In the genomic region with DNA sequence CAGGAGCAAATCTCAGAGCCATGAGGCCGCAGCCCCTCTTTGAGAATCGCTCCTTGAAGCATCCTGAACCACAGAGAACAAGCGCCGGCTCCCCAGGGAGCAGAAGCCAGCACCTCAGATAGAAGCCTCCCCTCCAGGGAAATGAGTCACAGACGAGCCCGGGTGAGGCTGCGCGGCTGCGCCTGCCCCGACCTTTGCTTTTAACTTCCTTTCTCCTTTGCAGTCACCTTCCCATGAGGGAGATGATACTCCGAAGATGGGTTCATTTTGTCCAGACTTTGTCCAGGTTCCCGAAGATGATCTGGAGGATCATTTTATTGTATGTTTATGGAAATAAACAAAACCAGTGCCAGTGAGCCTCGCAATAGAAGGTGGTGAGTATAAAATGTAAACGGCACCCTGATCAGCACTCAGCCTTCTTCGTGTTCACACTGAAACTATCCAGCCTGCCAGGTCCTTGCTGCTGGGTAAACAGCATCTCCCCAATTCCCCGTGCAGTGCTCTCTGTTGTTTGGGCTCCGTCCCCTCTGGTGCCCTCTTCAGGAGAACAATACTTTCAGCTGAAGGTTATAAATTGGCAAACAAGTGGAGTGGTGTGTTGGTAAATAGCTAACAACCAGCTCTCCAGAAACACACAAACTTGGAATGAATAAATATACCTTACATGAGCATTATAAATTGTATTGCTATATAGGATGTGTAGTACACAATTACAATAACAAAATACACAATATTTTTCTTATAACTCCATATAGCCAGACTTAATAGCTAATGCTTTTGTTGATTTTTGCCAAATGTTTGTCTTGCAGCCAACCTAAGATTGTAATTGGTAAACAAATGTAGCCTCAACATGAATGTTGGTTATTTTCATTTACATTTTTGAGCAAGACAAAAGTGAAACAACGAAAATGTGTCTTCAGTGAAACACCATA, we compare ENCODE assay signal across 8 cellular contexts. TPM values are rescaled to one million over a fixed set of nuclear protein-coding genes. Genes with fewer than 3 reads are reported as not detected.
A peak's percentile ranks its signal among the peaks of the same experiment; 100 is the strongest.
DNase-seq lines count a peak whose midpoint lies in the region; ATAC-seq and TF ChIP-seq lines count a peak whose summit lies in the region.

No MANE protein-coding gene starts in this region.

- H3K9me2 ChIP-seq in Karpas-422 (replicated peaks; ENCODE audit: insufficient read depth, low read length) = no peaks in the 10 kb centered on the region

- intact Hi-C loops in posterior cingulate gyrus (cut with DNase I) = loop anchor here (2.0 kb wide), 1 partner anchor 298 kb away; no protein-coding TSS in a partner anchor

- DNase-seq in GM04504 (ENCODE audit: low read depth) = peak; percentile 68
- DNase-seq in H4 (ENCODE audit: low spot score) = peak; percentile 60
- DNase-seq in Karpas-422 = peak; percentile 92
- DNase-seq in RWPE2 (ENCODE audit: low spot score) = no peak
- DNase-seq in cardiac muscle cell (ENCODE audit: low read depth in 1 of 2, low spot score in 1 of 2) = peak; percentile 56 to 89
- peak in 9 of 10 donors; percentile 32 to 93 (median 63) for DNase-seq in posterior cingulate gyrus
- no peak for DNase-seq in NK-92 (lab: John Stamatoyannopoulos, UW; ENCODE audit: unreplicated experiment)

- H3K9ac ChIP-seq in Karpas-422 (ENCODE audit: low read length) = peak overlapping the region; percentile 63

- peak overlapping the region; percentile 59 for H3K4me3 ChIP-seq in Karpas-422 (ENCODE audit: low read length)
- peak overlapping the region; percentile 23 for H3K4me3 ChIP-seq in RWPE2 (ENCODE audit: severe bottlenecking)
- peak overlapping the region; percentile 4 for H3K4me3 ChIP-seq in cardiac muscle cell

- peak overlapping the region; percentile 84 for H3K4me3 Mint-ChIP-seq in activated naive CD8-positive, alpha-beta T cell

- H3K36me3 ChIP-seq in Karpas-422 (ENCODE audit: insufficient read depth, low read length) (no peaks in the 10 kb centered on the region), RWPE2 (ENCODE audit: low read depth) (no peaks in the 10 kb centered on the region), cardiac muscle cell (no peaks in the 10 kb centered on the region)

- peaks cover 19% of the 10 kb centered on the region for H3K27me3 Mint-ChIP-seq in activated naive CD8-positive, alpha-beta T cell

- no peaks in the 10 kb centered on the region for H3K9me3 ChIP-seq in Karpas-422 (ENCODE audit: low read length)
- H3K9me3 ChIP-seq in RWPE2 (ENCODE audit: severe bottlenecking) = no peaks in the 10 kb centered on the region
- H3K9me3 ChIP-seq in cardiac muscle cell (ENCODE audit: low read depth) = no peaks in the 10 kb centered on the region

- TF ChIP-seq CTCF in RWPE2 (IDR thresholded peaks at IDR 0.05; ENCODE audit: poor library complexity, severe bottlenecking) (peak; percentile 85), cardiac muscle cell (IDR thresholded peaks at IDR 0.05; ENCODE audit: low read depth, low read length) (peak; percentile 72)

- ATAC-seq in RWPE2 (ENCODE audit: low read depth) = peak; percentile 96

- H3K27me3 ChIP-seq in Karpas-422 (ENCODE audit: low read length) = no peaks in the 10 kb centered on the region
- H3K27me3 ChIP-seq in RWPE2 (ENCODE audit: insufficient read depth, poor library complexity, severe bottlenecking) = no peaks in the 10 kb centered on the region
- H3K27me3 ChIP-seq in cardiac muscle cell = no peaks in the 10 kb centered on the region

- no peaks in the 10 kb centered on the region for H4K20me1 ChIP-seq in Karpas-422 (ENCODE audit: insufficient read depth, low read depth, low read length)

- H3K27ac ChIP-seq in Karpas-422 (ENCODE audit: low read length) (peak overlapping the region; percentile 69), RWPE2 (ENCODE audit: poor library complexity, severe bottlenecking) (peak overlapping the region; percentile 59), cardiac muscle cell (no peak overlapping the region)

- H3K36me3 Mint-ChIP-seq in activated naive CD8-positive, alpha-beta T cell = peaks cover 2% of the 10 kb centered on the region

- H3K9me3 Mint-ChIP-seq in activated naive CD8-positive, alpha-beta T cell (ENCODE audit: low read depth) = no peaks in the 10 kb centered on the region

- H3K4me1 ChIP-seq in Karpas-422 (ENCODE audit: low read length) (peaks cover 23% of the 10 kb centered on the region), RWPE2 (ENCODE audit: insufficient read depth, poor library complexity, severe bottlenecking) (peaks cover 11% of the 10 kb centered on the region), cardiac muscle cell (ENCODE audit: low read depth) (peaks cover 5% of the 10 kb centered on the region)

- peak overlapping the region; percentile 64 for H3K27ac Mint-ChIP-seq in activated naive CD8-positive, alpha-beta T cell

- H3K4me2 ChIP-seq in Karpas-422 (ENCODE audit: low read depth, low read length, poor library complexity, severe bottlenecking) = peak overlapping the region; percentile 73

- no peaks in the 10 kb centered on the region for H3K79me2 ChIP-seq in Karpas-422 (ENCODE audit: low read length)

- peak overlapping the region; percentile 32; the same call in 1 of the 2 replicates for H2AFZ ChIP-seq in Karpas-422 (ENCODE audit: low read length)

- peaks cover 29% of the 10 kb centered on the region for H3K4me1 Mint-ChIP-seq in activated naive CD8-positive, alpha-beta T cell (ENCODE audit: low read depth)

RNA-seq across cellular contexts. Expression of a gene that starts 41.4 kb away (rescaled TPM):
- 16.1 and 18.8 TPM in 2 replicates for total RNA-seq in H4 (2014; rRNA removed; shearing (Covaris generic))
- total RNA-seq in Karpas-422 (2014; rRNA removed; shearing (Covaris generic); ENCODE audit: low replicate concordance) = 10.8 and 15.4 TPM in 2 replicates
- 18.5 and 21.0 TPM in 2 replicates for total RNA-seq in cardiac muscle cell
- 17.9 and 25.0 TPM in 2 replicates for polyA plus RNA-seq in cardiac muscle cell

Comparison
In these comparisons a context has a peak if more than half of its experiments do, and no peak if none do; other contexts are left out.
1. DNase-seq: peak in GM04504 (single experiment), H4 (single experiment), Karpas-422 (single experiment), cardiac muscle cell (2 of 2) and posterior cingulate gyrus (9 of 10); none in RWPE2 (single experiment) and NK-92 (single experiment).
2. H3K4me3 ChIP-seq: peak in every context shown above with its lines; median percentile 59 in Karpas-422; 23 in RWPE2; 4 in cardiac muscle cell.